ENCODE assay signal across 28 cellular contexts in the genomic region with DNA sequence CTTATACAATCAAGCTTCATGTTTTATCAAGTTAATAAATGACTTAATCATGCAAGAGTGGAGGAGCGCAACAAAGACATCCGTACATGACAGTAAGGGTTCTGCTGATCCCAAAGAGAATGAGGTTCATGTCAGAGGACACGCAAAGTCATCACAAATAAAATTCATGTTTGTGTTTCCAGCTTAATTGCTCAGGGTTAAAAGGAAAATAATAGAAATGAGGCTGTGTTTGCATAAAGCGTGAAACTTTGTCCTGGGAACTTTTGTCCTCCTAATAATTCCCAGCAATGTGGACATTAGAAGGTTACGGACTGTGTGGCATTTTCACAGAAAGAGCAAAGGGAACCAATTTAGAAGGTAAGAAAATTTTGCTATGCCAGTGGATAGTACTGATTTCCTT.
DNase-seq lines count a peak whose midpoint lies in the region; ATAC-seq, FAIRE-seq and TF ChIP-seq lines count a peak whose summit lies in the region.
"Had no signal": no experiment of that assay in that cellular context is flagged by ENCODE, and none has a peak within 500 bp of the region (broad histone marks: within the 10 kb centered on the region; RNA-seq: fewer than 3 reads in every experiment).

No MANE protein-coding gene starts in this region.

- 36% methylated on average over 5 of the region's 5 CpGs for WGBS in liver
- WGBS in HepG2 (ENCODE audit: low lambda C conversion rate): 23% methylated on average over 5 of the region's 5 CpGs
- 79% methylated on average over 5 of the region's 5 CpGs for WGBS in hepatocyte (ENCODE audit: low lambda C conversion rate, missing lambda C conversion rate)
- 29% methylated on average over 5 of the region's 5 CpGs for WGBS in right lobe of liver (ENCODE audit: insufficient coverage, low coverage, low lambda C conversion rate, missing lambda C conversion rate)

- no peak for FAIRE-seq in HepG2 (lab: Jason Lieb, UNC)
- peak; percentile 17 for FAIRE-seq in urothelium cell line (lab: Jason Lieb, UNC)
- FAIRE-seq: A204.1, GM12878, GM12892, GM18507 had no signal

- H3K36me3 ChIP-seq in liver (ENCODE audit: control insufficient read depth in 4 of 4, insufficient read depth in 3 of 4, low read depth in 1 of 4, low read length in 3 of 4) (no peaks in the 10 kb centered on the region), HepG2 (replicated peaks in 1 of 2; ENCODE audit: control insufficient read depth in 1 of 2, insufficient read depth in 2 of 2, low read length in 2 of 2) (no peaks in the 10 kb centered on the region), hepatocyte (replicated peaks; ENCODE audit: insufficient read depth, low read depth) (no peaks in the 10 kb centered on the region), right lobe of liver (no peaks in the 10 kb centered on the region)
- H3K36me3 ChIP-seq: BE2C, BLaER1 had no signal

- H3K79me2 ChIP-seq in HepG2 (ENCODE audit: insufficient read depth, low read length) (no peaks in the 10 kb centered on the region), hepatocyte (no peaks in the 10 kb centered on the region)

- H3K9me2 ChIP-seq in hepatocyte (replicated peaks; ENCODE audit: insufficient read depth): no peaks in the 10 kb centered on the region

- TF ChIP-seq CTCF in liver (IDR thresholded peaks at IDR 0.05; ENCODE audit: low read depth, low read length, missing input control) (no peak), HepG2 (CRISPR knock-in tag; IDR thresholded peaks at IDR 0.05) (no peak), hepatocyte (IDR thresholded peaks at IDR 0.05; ENCODE audit: poor library complexity) (no peak), right lobe of liver (IDR thresholded peaks at IDR 0.05) (no peak)

- H3K9ac ChIP-seq in liver (ENCODE audit: low read depth in 1 of 2, low read length in 2 of 2) (peak overlapping the region; percentile 51 to 52), HepG2 (ENCODE audit: insufficient read depth, low read depth, low read length) (no peak overlapping the region)
- H3K9ac ChIP-seq: BLaER1 had no signal

- TF ChIP-seq EP300 in HepG2 (IDR thresholded peaks at IDR 0.05; ENCODE audit: low read depth in 2 of 2, low read length in 2 of 2): no peak
- TF ChIP-seq EP300 in HepG2 (CRISPR knock-in tag; IDR thresholded peaks at IDR 0.05; ENCODE audit: borderline replicate concordance): no peak

- intact Hi-C loops in HepG2 (cut with micrococcal nuclease; ENCODE audit: unreplicated experiment) (no loop called here), right lobe of liver (cut with DNase I) (loop anchor here in 1 of 2 donors (10.0 kb wide), 1 partner anchor 239 kb away; a partner anchor contains a TSS)

- H4K20me1 ChIP-seq in HepG2 (ENCODE audit: insufficient read depth, low read length) (no peaks in the 10 kb centered on the region), hepatocyte (ENCODE audit: insufficient read depth, poor library complexity, severe bottlenecking) (no peaks in the 10 kb centered on the region)
- H4K20me1 ChIP-seq: BLaER1 had no signal

- H3K4me3 ChIP-seq in liver (ENCODE audit: low read depth in 1 of 3, low read length in 3 of 3): peak overlapping the region; percentile 41 to 51 (median 51)
- no peak overlapping the region for H3K4me3 ChIP-seq in HepG2 (replicated peaks in 1 of 3; ENCODE audit: insufficient read depth in 1 of 3, low read depth in 2 of 3, low read length in 3 of 3)
- no peak overlapping the region for H3K4me3 ChIP-seq in hepatocyte
- H3K4me3 ChIP-seq in right lobe of liver: peak overlapping the region; percentile 6 to 46 (median 39)
- H3K4me3 ChIP-seq: BLaER1, GM12878 had no signal

- H2AFZ ChIP-seq in HepG2 (ENCODE audit: low read length) (no peak overlapping the region), hepatocyte (no peak overlapping the region)

- CTCF ChIA-PET in HepG2 (lab: Yijun Ruan, JAX; ENCODE audit: low intra/inter-chr PET ratio, low total read pairs): no interaction called here

- H3K9me3 ChIP-seq in liver (ENCODE audit: control insufficient read depth in 4 of 4, low read length in 3 of 4) (no peaks in the 10 kb centered on the region), HepG2 (ENCODE audit: low read length) (peaks cover 18% of the 10 kb centered on the region), hepatocyte (ENCODE audit: low read depth) (no peaks in the 10 kb centered on the region), right lobe of liver (no peaks in the 10 kb centered on the region)
- H3K9me3 ChIP-seq: BE2C, BLaER1 had no signal

- POLR2A ChIA-PET in HepG2 (lab: Yijun Ruan, JAX): no interaction called here

- TF ChIP-seq POLR2A in HepG2 (IDR thresholded peaks at IDR 0.05; ENCODE audit: insufficient read depth in 1 of 2, low read depth in 2 of 2, low read length in 2 of 2) (no peak), right lobe of liver (IDR thresholded peaks at IDR 0.05) (peak; percentile 53)

- H3K27ac ChIP-seq in liver (ENCODE audit: low read depth in 1 of 2, low read length in 2 of 2) (peak overlapping the region; percentile 86 to 87), HepG2 (ENCODE audit: extremely low read length, insufficient read depth, low read length) (no peak overlapping the region), hepatocyte (no peak overlapping the region), right lobe of liver (peak overlapping the region; percentile 52 to 86 (median 71))
- H3K27ac ChIP-seq: BLaER1 had no signal

- H3K4me2 ChIP-seq in HepG2 (ENCODE audit: low read depth, low read length) (no peak overlapping the region), hepatocyte (peak overlapping the region; percentile 11)
- H3K4me2 ChIP-seq: BLaER1 had no signal

- ATAC-seq in HepG2 (no peak), right lobe of liver (peak; percentile 55 to 77 (median 66))

- TF ChIP-seq RAD21 in liver (IDR thresholded peaks at IDR 0.05) (peak; percentile 56 to 71), HepG2 (CRISPR knock-in tag; IDR thresholded peaks at IDR 0.05) (no peak)

- in situ Hi-C loops in HepG2 (cut with HindIII; ENCODE audit: extremely low pct_ligation_motif_present, low pct_unique_long_range_greater_than_20kb): no loop called here

- H3K27me3 ChIP-seq in liver (ENCODE audit: control insufficient read depth in 4 of 4, insufficient read depth in 4 of 4, low read length in 3 of 4) (no peaks in the 10 kb centered on the region), HepG2 (ENCODE audit: control insufficient read depth in 1 of 2, insufficient read depth in 2 of 2, low read length in 2 of 2) (no peaks in the 10 kb centered on the region), hepatocyte (no peaks in the 10 kb centered on the region), right lobe of liver (no peaks in the 10 kb centered on the region)
- H3K27me3 ChIP-seq: BE2C, BLaER1 had no signal

- no TSS peak for BruUV-seq in HepG2 (replicated peaks; lab: Mats Ljungman, UMichigan)

- DNase-seq in HepG2 (ENCODE audit: low spot score) (no peak), hepatocyte (ENCODE audit: low spot score) (no peak), right lobe of liver (no peak), urothelium cell line (ENCODE audit: low spot score) (no peak), NCI-H2081 treated with DMSO at 0.1 percent for 48 hours (lab: John Stamatoyannopoulos, UW) (no peak), putamen (ENCODE audit: low spot score) (no peak), HuH-7.5 (ENCODE audit: low spot score) (no peak)
- DNase-seq: 8988T; ACHN; BE2C; C1 segment of cervical spinal cord; CD4-positive, alpha-beta memory T cell; CD4-positive, CD25-positive, alpha-beta regulatory T cell; CD8-positive, alpha-beta memory T cell; COR-L47; DMS 273 treated with DMSO at 0.1 percent for 48 hours; DMS153; DMS53; DMS79; DND-41; EL; GDM1 had no signal

- peaks cover 0 to 47% (median 23%) of the 10 kb centered on the region in 4 donors for H3K4me1 ChIP-seq in liver (ENCODE audit: control insufficient read depth in 4 of 4, insufficient read depth in 4 of 4, low read length in 3 of 4)
- no peaks in the 10 kb centered on the region for H3K4me1 ChIP-seq in HepG2 (ENCODE audit: insufficient read depth, low read length)
- peaks cover 5% of the 10 kb centered on the region for H3K4me1 ChIP-seq in hepatocyte (ENCODE audit: insufficient read depth)
- H3K4me1 ChIP-seq in right lobe of liver: peaks cover 0 to 14% (median 3%) of the 10 kb centered on the region in 4 donors
- H3K4me1 ChIP-seq: BE2C, BLaER1 had no signal

TF ChIP-seq in liver, 16 proteins besides CTCF, POLR2A, EP300 and RAD21 (continues in another document):
- peak; percentile 63 for TF ChIP-seq FOXA1 (IDR thresholded peaks at IDR 0.05)
- TF ChIP-seq FOXA2 (IDR thresholded peaks at IDR 0.05): peak; percentile 74
- peak in 1 of 2 donors; percentile 21 for TF ChIP-seq GABPA (IDR thresholded peaks at IDR 0.05 in 1 of 2, conservative IDR thresholded peaks at IDR 0.05 in 1 of 2)
- peak; percentile 58 to 72 for TF ChIP-seq JUND (IDR thresholded peaks at IDR 0.05)

TF ChIP-seq in HepG2, 621 proteins besides CTCF, POLR2A, EP300 and RAD21 (continues in another document):
- no peak for TF ChIP-seq POGZ (CRISPR knock-in tag; IDR thresholded peaks at IDR 0.05)
- TF ChIP-seq SALL1 (CRISPR knock-in tag; IDR thresholded peaks at IDR 0.05): no peak
- TF ChIP-seq RCOR2 (CRISPR knock-in tag; IDR thresholded peaks at IDR 0.05): no peak
- no peak for TF ChIP-seq ERF (CRISPR knock-in tag; IDR thresholded peaks at IDR 0.05)
- no peak for TF ChIP-seq ISL2 (CRISPR knock-in tag; IDR thresholded peaks at IDR 0.05)
- TF ChIP-seq KLF12 (CRISPR knock-in tag; IDR thresholded peaks at IDR 0.05; ENCODE audit: borderline replicate concordance): no peak
- TF ChIP-seq PHF5A (CRISPR knock-in tag; IDR thresholded peaks at IDR 0.05; ENCODE audit: low read depth, unreplicated experiment): no peak
- TF ChIP-seq, protein P1, sequence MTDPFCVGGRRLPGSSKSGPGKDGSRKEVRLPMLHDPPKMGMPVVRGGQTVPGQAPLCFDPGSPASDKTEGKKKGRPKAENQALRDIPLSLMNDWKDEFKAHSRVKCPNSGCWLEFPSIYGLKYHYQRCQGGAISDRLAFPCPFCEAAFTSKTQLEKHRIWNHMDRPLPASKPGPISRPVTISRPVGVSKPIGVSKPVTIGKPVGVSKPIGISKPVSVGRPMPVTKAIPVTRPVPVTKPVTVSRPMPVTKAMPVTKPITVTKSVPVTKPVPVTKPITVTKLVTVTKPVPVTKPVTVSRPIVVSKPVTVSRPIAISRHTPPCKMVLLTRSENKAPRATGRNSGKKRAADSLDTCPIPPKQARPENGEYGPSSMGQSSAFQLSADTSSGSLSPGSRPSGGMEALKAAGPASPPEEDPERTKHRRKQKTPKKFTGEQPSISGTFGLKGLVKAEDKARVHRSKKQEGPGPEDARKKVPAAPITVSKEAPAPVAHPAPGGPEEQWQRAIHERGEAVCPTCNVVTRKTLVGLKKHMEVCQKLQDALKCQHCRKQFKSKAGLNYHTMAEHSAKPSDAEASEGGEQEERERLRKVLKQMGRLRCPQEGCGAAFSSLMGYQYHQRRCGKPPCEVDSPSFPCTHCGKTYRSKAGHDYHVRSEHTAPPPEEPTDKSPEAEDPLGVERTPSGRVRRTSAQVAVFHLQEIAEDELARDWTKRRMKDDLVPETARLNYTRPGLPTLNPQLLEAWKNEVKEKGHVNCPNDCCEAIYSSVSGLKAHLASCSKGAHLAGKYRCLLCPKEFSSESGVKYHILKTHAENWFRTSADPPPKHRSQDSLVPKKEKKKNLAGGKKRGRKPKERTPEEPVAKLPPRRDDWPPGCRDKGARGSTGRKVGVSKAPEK (CRISPR knock-in tag; IDR thresholded peaks at IDR 0.05; ENCODE audit: borderline replicate concordance): no peak
- no peak for TF ChIP-seq PHF21A (CRISPR knock-in tag; IDR thresholded peaks at IDR 0.05)

Comparison
In these comparisons a context has a peak if more than half of its experiments do, and no peak if none do; other contexts are left out.
1. H3K27ac ChIP-seq: peak in liver (2 of 2) and right lobe of liver (3 of 3); none in HepG2 (single experiment) and hepatocyte (single experiment).
2. H3K4me3 ChIP-seq: peak in liver (3 of 3) and right lobe of liver (3 of 3); none in HepG2 (0 of 3) and hepatocyte (single experiment).